Comparison of ENCODE assay signal across 8 cellular contexts in the genomic region with DNA sequence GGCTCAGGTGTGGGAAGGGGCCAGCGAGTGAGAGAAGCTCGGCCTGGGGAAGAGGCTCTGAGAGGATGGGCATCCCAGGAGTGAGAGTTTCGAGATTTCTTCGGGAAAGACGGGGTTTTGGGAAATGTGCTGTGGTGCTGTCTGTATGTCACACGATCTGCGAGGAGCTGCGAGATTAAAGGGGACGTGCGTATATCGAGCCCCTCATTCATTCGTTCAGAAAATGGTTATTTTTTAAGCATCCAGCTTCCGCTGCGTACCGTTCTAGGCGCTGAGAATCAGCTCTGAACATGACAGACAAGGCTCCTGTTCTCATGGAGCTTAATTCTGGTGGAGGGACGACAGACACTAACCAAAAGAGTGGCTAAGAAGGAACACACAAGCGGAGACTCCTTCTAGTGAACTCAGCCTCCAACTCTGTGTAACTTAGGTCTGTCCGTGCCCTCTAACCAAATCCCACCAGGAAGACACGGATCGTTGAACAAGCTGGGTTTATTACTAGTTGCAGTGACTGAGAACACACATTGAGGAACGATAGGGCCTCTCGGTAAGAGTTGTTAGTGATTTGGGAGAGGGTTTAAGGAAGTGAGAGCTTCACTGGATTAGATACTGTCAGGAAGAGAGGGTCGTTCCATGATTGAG. TPM values are rescaled to one million over a fixed set of nuclear protein-coding genes. Genes with fewer than 3 reads are reported as not detected.
DNase-seq lines count a peak whose midpoint lies in the region; ATAC-seq and TF ChIP-seq lines count a peak whose summit lies in the region.

No MANE protein-coding gene starts in this region.

- no peaks in the 10 kb centered on the region for H3K9me3 Mint-ChIP-seq in immature natural killer cell

- H3K27me3 ChIP-seq in adrenal gland, result no peaks in the 10 kb centered on the region
- H3K27me3 ChIP-seq in spleen (replicated peaks in 1 of 7), result no peaks in the 10 kb centered on the region

- H3K9me3 ChIP-seq in adrenal gland (replicated peaks in 1 of 3) (no peaks in the 10 kb centered on the region), spleen (no peaks in the 10 kb centered on the region)

- peak overlapping the region; percentile 96 to 100 (median 98) for H3K27ac Mint-ChIP-seq in immature natural killer cell

- no peaks in the 10 kb centered on the region for H3K36me3 ChIP-seq in adrenal gland (replicated peaks in 1 of 2)
- H3K36me3 ChIP-seq in spleen, result no peaks in the 10 kb centered on the region

- no peaks in the 10 kb centered on the region for H3K36me3 Mint-ChIP-seq in immature natural killer cell

- H3K4me3 Mint-ChIP-seq in immature natural killer cell, result peak overlapping the region; percentile 93 to 97 (median 95)

- H3K4me3 ChIP-seq in adrenal gland (peak overlapping the region; percentile 43 to 87 (median 77)), spleen (peak overlapping the region; percentile 72 to 98 (median 88))

- H3K27me3 Mint-ChIP-seq in immature natural killer cell (ENCODE audit: low read depth in 3 of 3), result peaks cover 0 to 7% (median 2%) of the 10 kb centered on the region in 3 donors

- H3K4me1 Mint-ChIP-seq in immature natural killer cell, result peaks cover 44 to 55% of the 10 kb centered on the region in 2 donors

- TF ChIP-seq POLR2A in adrenal gland (IDR thresholded peaks at IDR 0.05) (no peak), spleen (IDR thresholded peaks at IDR 0.05) (no peak)

- DNase-seq in GM10266 (ENCODE audit: extremely low spot score) (peak; percentile 19), KG1 (lab: John Stamatoyannopoulos, UW) (peak; percentile 26), adrenal gland (no peak), immature natural killer cell (no peak), spleen (no peak)

- intact Hi-C loops in adrenal gland (cut with DNase I), result loop anchor here in 1 of 2 donors (10.0 kb wide), 1 partner anchor 92 kb away; no protein-coding TSS in a partner anchor
- intact Hi-C loops in spleen (cut with DNase I; ENCODE audit: low total_unique reads), result loop anchor here (10.0 kb wide), 1 partner anchor 92 kb away; no protein-coding TSS in a partner anchor

- H3K4me1 ChIP-seq in adrenal gland (replicated peaks in 1 of 2) (peaks cover 37 to 39% of the 10 kb centered on the region in 2 donors), spleen (peaks cover 27 to 50% (median 42%) of the 10 kb centered on the region in 6 donors)

- TF ChIP-seq CTCF in GM10266 (IDR thresholded peaks at IDR 0.05; ENCODE audit: control insufficient read depth, insufficient read depth, low read depth, missing control alignments) (no peak), adrenal gland (IDR thresholded peaks at IDR 0.05) (no peak), spleen (IDR thresholded peaks at IDR 0.05 in 8 of 11, conservative IDR thresholded peaks at IDR 0.05 in 3 of 11) (no peak)

- ATAC-seq in GM19035 (IDR thresholded peaks at IDR 0.05; ENCODE audit: unreplicated experiment), result no peak
- no peak for ATAC-seq in HG02798 (IDR thresholded peaks at IDR 0.05; ENCODE audit: poor library complexity, unreplicated experiment)
- no peak for ATAC-seq in esophagus mucosa

- H3K27ac ChIP-seq in adrenal gland (peak overlapping the region; percentile 91 to 98 (median 97)), spleen (peak overlapping the region; percentile 92 to 100 (median 98))

- WGBS in adrenal gland, 4 donors, result 1 to 2% (median 1%) methylated on average over 24 of the region's 24 CpGs
- WGBS in spleen, 5 donors, result 0 to 3% (median 1%) methylated on average over 20 to 24 of the region's 24 CpGs

RNA-seq across cellular contexts. Expression of a gene that starts 0.8 kb away (rescaled TPM):
- total RNA-seq in adrenal gland (10 to 100 TPM; 41.7 to 89.0 (median 71.6) TPM), spleen (10 to 100 TPM; 40.6 to 72.1 (median 64.5) TPM), esophagus mucosa (45.9 TPM)
- polyA plus RNA-seq in adrenal gland (10 to 100 TPM in 2 of 3 donors, 1 to 10 TPM in 1; 6.8 to 51.6 (median 11.1) TPM), immature natural killer cell (10 to 100 TPM; 13.6 to 29.1 (median 17.8) TPM), spleen (10 to 100 TPM in 1 of 3 donors, 1 to 10 TPM in 2; 7.5 to 14.5 (median 8.3) TPM)

Comparison
In these comparisons a context has a peak if more than half of its experiments do, and no peak if none do; other contexts are left out.
1. DNase-seq: peak in GM10266 (single experiment) and KG1 (single experiment); none in adrenal gland (0 of 7), immature natural killer cell (0 of 3) and spleen (single experiment).